In genomic region chr2:134257516-134257915, GRCh38 we compare ENCODE assay signal across 16 cellular contexts.
"Had no signal": no experiment of that assay in that cellular context is flagged by ENCODE, and none has a peak within 500 bp of the region (broad histone marks: within the 10 kb centered on the region; RNA-seq: fewer than 3 reads in every experiment).

No MANE protein-coding gene starts in this region.

- H3K27ac ChIP-seq: adrenal gland, coronary artery, epithelial cell of prostate, gastrocnemius medialis, parathyroid adenoma had no signal

- DNase-seq: activated CD4-positive, alpha-beta T cell treated with anti-CD3 and anti-CD28 coated beads for 36 hours; activated CD8-positive, alpha-beta memory T cell treated with anti-CD3 and anti-CD28 coated beads, Interleukin-2, amount 50 U/mL, for 48 hours; activated CD8-positive, alpha-beta T cell treated with anti-CD3 and anti-CD28 coated beads, Interleukin-2, amount 10 ng/mL, durations not matched to agents 7 days and 5 days; activated naive CD4-positive, alpha-beta T cell treated with anti-CD3 and anti-CD28 coated beads for 36 hours; adrenal gland; effector memory CD8-positive, alpha-beta T cell; gastrocnemius medialis; islet precursor cell; left ventricle myocardium superior; SW 1271; T1000 had no signal

- H3K9ac ChIP-seq: parathyroid adenoma had no signal

- H3K4me3 ChIP-seq: adrenal gland, coronary artery, gastrocnemius medialis, skin epidermis had no signal

- H3K36me3 ChIP-seq: adrenal gland, gastrocnemius medialis had no signal

- ATAC-seq: activated CD4-positive, alpha-beta T cell treated with anti-CD3 and anti-CD28 coated beads for 36 hours; gastrocnemius medialis; left ventricle myocardium superior had no signal

- H3K27ac Mint-ChIP-seq: activated CD4-positive, alpha-beta T cell treated with anti-CD3 and anti-CD28 coated beads for 36 hours; activated naive CD4-positive, alpha-beta T cell treated with anti-CD3 and anti-CD28 coated beads for 36 hours; type B pancreatic cell had no signal

- H3K27me3 Mint-ChIP-seq: effector memory CD8-positive, alpha-beta T cell; type B pancreatic cell had no signal

- H3K4me3 Mint-ChIP-seq: activated CD4-positive, alpha-beta T cell treated with anti-CD3 and anti-CD28 coated beads for 36 hours; activated naive CD4-positive, alpha-beta T cell treated with anti-CD3 and anti-CD28 coated beads for 36 hours; type B pancreatic cell had no signal

- H2AFZ ChIP-seq: parathyroid adenoma had no signal

- H3K27me3 ChIP-seq: adrenal gland, gastrocnemius medialis had no signal

- H3K9me3 Mint-ChIP-seq: activated naive CD4-positive, alpha-beta T cell treated with anti-CD3 and anti-CD28 coated beads for 36 hours; effector memory CD8-positive, alpha-beta T cell; type B pancreatic cell had no signal
